Comparison of ENCODE assay signal across 13 cellular contexts in genomic region chr1:225765982-225766674, GRCh38. TPM values are rescaled to one million over a fixed set of nuclear protein-coding genes. Genes with fewer than 3 reads are reported as not detected.
DNase-seq lines count a peak whose midpoint lies in the region; ATAC-seq, FAIRE-seq and TF ChIP-seq lines count a peak whose summit lies in the region.
"Had no signal": no experiment of that assay in that cellular context is flagged by ENCODE, and none has a peak within 500 bp of the region (broad histone marks: within the 10 kb centered on the region; RNA-seq: fewer than 3 reads in every experiment).

No MANE protein-coding gene starts in this region.

- H3K4me1 Mint-ChIP-seq in activated CD8-positive, alpha-beta memory T cell treated with anti-CD3 and anti-CD28 coated beads, Interleukin-2, amount 10 ng/mL, durations not matched to agents 7 days and 5 days: no peaks in the 10 kb centered on the region
- peaks cover 76% of the 10 kb centered on the region for H3K4me1 Mint-ChIP-seq in nephron
- peaks cover 69% of the 10 kb centered on the region for H3K4me1 Mint-ChIP-seq in type B pancreatic cell (ENCODE audit: unreplicated experiment)
- no peaks in the 10 kb centered on the region for H3K4me1 Mint-ChIP-seq in T-helper 17 cell
- H3K4me1 Mint-ChIP-seq: stimulated activated naive CD8-positive, alpha-beta T cell treated with anti-CD3 and anti-CD28 coated beads, Interleukin-15, amount 100 ng/mL, for 72 hours had no signal

- TF ChIP-seq CTCF in bronchial epithelial cell (IDR thresholded peaks at IDR 0.05; ENCODE audit: insufficient read depth, low read length, severe bottlenecking): no peak
- TF ChIP-seq CTCF in nephron (IDR thresholded peaks at IDR 0.05; ENCODE audit: unreplicated experiment in 3 of 3): no peak
- no peak for TF ChIP-seq CTCF in type B pancreatic cell (conservative IDR thresholded peaks at IDR 0.05)

- FAIRE-seq in bronchial epithelial cell (lab: Jason Lieb, UNC) (no peak), RCC 7860 (lab: Jason Lieb, UNC) (no peak)

- no peaks in the 10 kb centered on the region for H3K36me3 ChIP-seq in bronchial epithelial cell (ENCODE audit: control insufficient read depth, insufficient read depth, low read length)
- H3K36me3 ChIP-seq: neutrophil had no signal

- no peaks in the 10 kb centered on the region for H3K9me3 Mint-ChIP-seq in activated CD8-positive, alpha-beta memory T cell treated with anti-CD3 and anti-CD28 coated beads, Interleukin-2, amount 10 ng/mL, durations not matched to agents 7 days and 5 days (ENCODE audit: low read depth)
- no peaks in the 10 kb centered on the region for H3K9me3 Mint-ChIP-seq in nephron
- peaks cover 7% of the 10 kb centered on the region for H3K9me3 Mint-ChIP-seq in type B pancreatic cell
- H3K9me3 Mint-ChIP-seq: stimulated activated naive CD8-positive, alpha-beta T cell treated with anti-CD3 and anti-CD28 coated beads, Interleukin-15, amount 100 ng/mL, for 72 hours had no signal

- CTCF ChIA-PET in activated CD8-positive, alpha-beta memory T cell treated with anti-CD3 and anti-CD28 coated beads, Interleukin-2, amount 10 ng/mL, durations not matched to agents 7 days and 5 days (lab: Charles Lee): interaction anchor here (3.4 kb wide), 1 partner anchor 12 kb away, joined by 16 read pairs; the partner anchor contains the start of gene SRP9

- H3K4me3 ChIP-seq in bronchial epithelial cell (ENCODE audit: low read depth, low read length): no peak overlapping the region
- H3K4me3 ChIP-seq: SK-N-MC had no signal

- ATAC-seq in activated CD8-positive, alpha-beta memory T cell treated with anti-CD3 and anti-CD28 coated beads, Interleukin-2, amount 10 ng/mL, durations not matched to agents 7 days and 5 days: no peak
- ATAC-seq in T-helper 17 cell: no peak
- ATAC-seq: stimulated activated naive CD8-positive, alpha-beta T cell treated with anti-CD3 and anti-CD28 coated beads, Interleukin-15, amount 100 ng/mL, for 72 hours had no signal

- H3K36me3 Mint-ChIP-seq in activated CD8-positive, alpha-beta memory T cell treated with anti-CD3 and anti-CD28 coated beads, Interleukin-2, amount 10 ng/mL, durations not matched to agents 7 days and 5 days: no peaks in the 10 kb centered on the region
- H3K36me3 Mint-ChIP-seq in nephron (ENCODE audit: low read depth): no peaks in the 10 kb centered on the region
- peaks cover 3% of the 10 kb centered on the region for H3K36me3 Mint-ChIP-seq in type B pancreatic cell
- H3K36me3 Mint-ChIP-seq in T-helper 17 cell (ENCODE audit: low read depth): peaks cover 3% of the 10 kb centered on the region

- peaks cover 20% of the 10 kb centered on the region for H3K27me3 Mint-ChIP-seq in activated CD8-positive, alpha-beta memory T cell treated with anti-CD3 and anti-CD28 coated beads, Interleukin-2, amount 10 ng/mL, durations not matched to agents 7 days and 5 days
- no peaks in the 10 kb centered on the region for H3K27me3 Mint-ChIP-seq in nephron (ENCODE audit: low read depth)
- H3K27me3 Mint-ChIP-seq in type B pancreatic cell: no peaks in the 10 kb centered on the region
- peaks cover 38% of the 10 kb centered on the region for H3K27me3 Mint-ChIP-seq in T-helper 17 cell
- H3K27me3 Mint-ChIP-seq: stimulated activated naive CD8-positive, alpha-beta T cell treated with anti-CD3 and anti-CD28 coated beads, Interleukin-15, amount 100 ng/mL, for 72 hours had no signal

- no peaks in the 10 kb centered on the region for H3K27me3 ChIP-seq in bronchial epithelial cell (ENCODE audit: control insufficient read depth, insufficient read depth, low read length)
- H3K27me3 ChIP-seq: neutrophil had no signal

- no peak overlapping the region for H3K4me3 Mint-ChIP-seq in activated CD8-positive, alpha-beta memory T cell treated with anti-CD3 and anti-CD28 coated beads, Interleukin-2, amount 10 ng/mL, durations not matched to agents 7 days and 5 days
- H3K4me3 Mint-ChIP-seq in nephron (no peak overlapping the region), type B pancreatic cell (peak overlapping the region; percentile 64), T-helper 17 cell (no peak overlapping the region)
- H3K4me3 Mint-ChIP-seq: stimulated activated naive CD8-positive, alpha-beta T cell treated with anti-CD3 and anti-CD28 coated beads, Interleukin-15, amount 100 ng/mL, for 72 hours had no signal

- DNase-seq in activated CD8-positive, alpha-beta memory T cell treated with anti-CD3 and anti-CD28 coated beads, Interleukin-2, amount 50 U/mL, for 48 hours: peak; percentile 22
- DNase-seq in activated CD8-positive, alpha-beta memory T cell treated with anti-CD3 and anti-CD28 coated beads, Interleukin-2, amount 10 ng/mL, durations not matched to agents 7 days and 5 days: no peak
- DNase-seq in bronchial epithelial cell (ENCODE audit: low read depth): peak; percentile 51
- DNase-seq in type B pancreatic cell (ENCODE audit: extremely low spot score, unreplicated experiment): peak; percentile 20
- DNase-seq in RCC 7860 (ENCODE audit: low spot score): no peak
- no peak for DNase-seq in stimulated activated CD4-positive, alpha-beta T cell treated with anti-CD3 and anti-CD28 coated beads, Interleukin-12 subunit alpha, Interleukin-12 subunit beta, amount 100 ng/mL, for 4 hours
- no peak for DNase-seq in T-helper 17 cell
- DNase-seq: activated effector memory CD4-positive, alpha-beta T cell treated with anti-CD3 and anti-CD28 coated beads, Interleukin-2, amount 50 U/mL, for 16 hours; GOT3; stimulated activated naive CD8-positive, alpha-beta T cell treated with anti-CD3 and anti-CD28 coated beads, Interleukin-15, amount 100 ng/mL, for 72 hours had no signal

- H3K27ac Mint-ChIP-seq in activated CD8-positive, alpha-beta memory T cell treated with anti-CD3 and anti-CD28 coated beads, Interleukin-2, amount 10 ng/mL, durations not matched to agents 7 days and 5 days: no peak overlapping the region
- peak overlapping the region in 2 of 3 experiments; percentile 94 to 99 for H3K27ac Mint-ChIP-seq in nephron
- H3K27ac Mint-ChIP-seq in type B pancreatic cell: peak overlapping the region; percentile 79
- H3K27ac Mint-ChIP-seq in T-helper 17 cell: no peak overlapping the region
- H3K27ac Mint-ChIP-seq: stimulated activated naive CD8-positive, alpha-beta T cell treated with anti-CD3 and anti-CD28 coated beads, Interleukin-15, amount 100 ng/mL, for 72 hours had no signal

- no peaks in the 10 kb centered on the region for H3K9me3 ChIP-seq in T-helper 17 cell (ENCODE audit: control insufficient read depth, low read length, poor library complexity, severe bottlenecking)
- H3K9me3 ChIP-seq: neutrophil had no signal

RNA-seq across cellular contexts. Expression of gene SRP9, which starts 11.5 kb away (rescaled TPM):
- 100 to 1,000 TPM; 198 to 225 TPM for total RNA-seq in activated CD8-positive, alpha-beta memory T cell treated with anti-CD3 and anti-CD28 coated beads, Interleukin-2, amount 10 ng/mL, durations not matched to agents 7 days and 5 days
- total RNA-seq in bronchial epithelial cell (217 and 254 TPM in 2 replicates), type B pancreatic cell (ENCODE audit: low replicate concordance) (263 and 313 TPM in 2 replicates), T-helper 17 cell (10 to 100 TPM; 85.5 to 87.6 TPM)

RNA-seq across cellular contexts. Expression of gene EPHX1, which starts 43.8 kb away (rescaled TPM):
- under 1 TPM; 0.68 to 0.85 TPM for total RNA-seq in activated CD8-positive, alpha-beta memory T cell treated with anti-CD3 and anti-CD28 coated beads, Interleukin-2, amount 10 ng/mL, durations not matched to agents 7 days and 5 days
- total RNA-seq in bronchial epithelial cell (3.9 and 22.1 TPM in 2 replicates), type B pancreatic cell (ENCODE audit: low replicate concordance) (65.2 and 86.1 TPM in 2 replicates), T-helper 17 cell (1 to 10 TPM in 1 of 2 donors, under 1 TPM in 1; 0.94 to 1.3 TPM)

Comparison
In these comparisons a context has a peak if more than half of its experiments do, and no peak if none do; other contexts are left out.
1. DNase-seq: peak in activated CD8-positive, alpha-beta memory T cell treated with anti-CD3 and anti-CD28 coated beads, Interleukin-2, amount 50 U/mL, for 48 hours (single experiment), bronchial epithelial cell (single experiment) and type B pancreatic cell (single experiment); none in activated CD8-positive, alpha-beta memory T cell treated with anti-CD3 and anti-CD28 coated beads, Interleukin-2, amount 10 ng/mL, durations not matched to agents 7 days and 5 days (single experiment), RCC 7860 (single experiment), stimulated activated CD4-positive, alpha-beta T cell treated with anti-CD3 and anti-CD28 coated beads, Interleukin-12 subunit alpha, Interleukin-12 subunit beta, amount 100 ng/mL, for 4 hours (single experiment) and T-helper 17 cell (0 of 3).
2. H3K27ac Mint-ChIP-seq: peak in nephron (2 of 3) and type B pancreatic cell (single experiment); none in activated CD8-positive, alpha-beta memory T cell treated with anti-CD3 and anti-CD28 coated beads, Interleukin-2, amount 10 ng/mL, durations not matched to agents 7 days and 5 days (single experiment) and T-helper 17 cell (single experiment).